Comparison of ENCODE assay signal across 9 cellular contexts in the genomic region with DNA sequence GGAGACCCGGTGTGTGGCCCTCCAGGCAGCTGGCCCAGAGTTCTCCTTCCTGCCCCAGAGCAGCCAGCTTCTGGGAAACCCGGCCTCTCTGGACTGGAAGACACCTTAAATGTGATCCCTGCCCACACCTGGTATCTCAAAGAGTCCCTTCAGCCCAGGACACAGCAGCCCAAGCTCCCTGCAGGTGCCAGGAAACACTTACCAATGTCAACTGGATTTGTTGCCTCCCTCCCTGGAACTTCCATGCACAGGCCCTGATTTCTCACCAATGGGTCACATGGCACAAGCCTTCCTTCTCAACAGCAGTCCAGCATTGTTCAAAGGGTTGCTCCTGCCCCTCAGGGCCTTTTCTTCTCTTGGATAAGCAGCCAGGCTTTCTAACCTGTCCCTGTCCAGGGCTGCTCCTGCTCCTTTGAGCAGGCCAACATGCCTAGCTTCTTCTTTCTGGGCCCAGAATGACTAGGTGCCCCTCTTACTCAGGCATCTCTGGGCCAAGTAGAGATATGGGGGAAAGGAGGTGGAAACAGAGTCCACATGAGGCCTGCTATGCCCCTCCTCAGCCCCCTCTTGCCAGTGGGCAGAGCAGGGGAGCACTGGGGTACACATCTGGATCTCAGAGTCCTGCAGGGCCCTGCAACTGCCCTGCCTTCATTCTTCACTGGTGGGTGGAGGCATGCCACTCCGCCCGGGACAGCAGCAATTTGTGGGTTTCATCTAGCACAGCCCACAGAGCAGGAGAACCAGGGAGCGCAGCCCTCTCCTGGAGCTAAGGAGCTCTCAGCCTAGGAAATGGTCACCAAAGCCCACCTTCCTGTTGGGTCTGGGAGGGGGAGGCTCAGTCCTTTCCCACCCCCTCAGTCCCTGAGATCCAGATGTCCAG. TPM values are rescaled to one million over a fixed set of nuclear protein-coding genes. Genes with fewer than 3 reads are reported as not detected.
DNase-seq lines count a peak whose midpoint lies in the region; ATAC-seq lines count a peak whose summit lies in the region.
"Had no signal": no experiment of that assay in that cellular context is flagged by ENCODE, and none has a peak within 500 bp of the region (broad histone marks: within the 10 kb centered on the region; RNA-seq: fewer than 3 reads in every experiment).

No MANE protein-coding gene starts in this region.

- H3K4me3 ChIP-seq in iPS-20b (ENCODE audit: low read length) = no peak overlapping the region
- peak overlapping the region in 1 of 3 donors; percentile 6 for H3K4me3 ChIP-seq in skeletal muscle tissue (ENCODE audit: low read length in 3 of 3)

- intact Hi-C loops in activated T-helper 1 cell treated with anti-CD3 and anti-CD28 coated beads, Interleukin-12 subunit alpha, Interleukin-12 subunit beta, Interleukin-2, Interleukin-4 antibody, amounts not matched to agents 30 ng/mL and 10 ng/mL and 1 ng/mL, durations not matched to agents 14 hours and 24 hours and 36 hours (cut with micrococcal nuclease) = no loop called here

- ATAC-seq in GM18870 (IDR thresholded peaks at IDR 0.05; ENCODE audit: unreplicated experiment) (no peak), HG02884 (IDR thresholded peaks at IDR 0.05; ENCODE audit: unreplicated experiment) (no peak)

- H3K36me3 Mint-ChIP-seq in activated T-helper 1 cell treated with anti-CD3 and anti-CD28 coated beads, Interleukin-12 subunit alpha, Interleukin-12 subunit beta, Interleukin-2, Interleukin-4 antibody, amounts not matched to agents 30 ng/mL and 10 ng/mL and 1 ng/mL, durations not matched to agents 14 hours and 24 hours and 36 hours (ENCODE audit: low read depth) = peaks cover 42% of the 10 kb centered on the region

- no peaks in the 10 kb centered on the region for H3K27me3 Mint-ChIP-seq in activated T-helper 1 cell treated with anti-CD3 and anti-CD28 coated beads, Interleukin-12 subunit alpha, Interleukin-12 subunit beta, Interleukin-2, Interleukin-4 antibody, amounts not matched to agents 30 ng/mL and 10 ng/mL and 1 ng/mL, durations not matched to agents 14 hours and 24 hours and 36 hours (ENCODE audit: insufficient read depth)

- H3K27ac Mint-ChIP-seq in activated T-helper 1 cell treated with anti-CD3 and anti-CD28 coated beads, Interleukin-12 subunit alpha, Interleukin-12 subunit beta, Interleukin-2, Interleukin-4 antibody, amounts not matched to agents 30 ng/mL and 10 ng/mL and 1 ng/mL, durations not matched to agents 14 hours and 24 hours and 36 hours = peak overlapping the region; percentile 58

- H3K27me3 ChIP-seq in iPS-20b (ENCODE audit: insufficient read depth, low read length) (no peaks in the 10 kb centered on the region), skeletal muscle tissue (ENCODE audit: control insufficient read depth in 3 of 3, insufficient read depth in 3 of 3, low read length in 3 of 3) (no peaks in the 10 kb centered on the region)

- peaks cover 46% of the 10 kb centered on the region for H3K4me1 ChIP-seq in iPS-20b (ENCODE audit: insufficient read depth, low read length)
- peaks cover 52 to 61% (median 57%) of the 10 kb centered on the region in 3 donors for H3K4me1 ChIP-seq in skeletal muscle tissue (ENCODE audit: control insufficient read depth in 3 of 3, insufficient read depth in 3 of 3, low read length in 3 of 3)

- no peaks in the 10 kb centered on the region for H3K9me3 Mint-ChIP-seq in activated T-helper 1 cell treated with anti-CD3 and anti-CD28 coated beads, Interleukin-12 subunit alpha, Interleukin-12 subunit beta, Interleukin-2, Interleukin-4 antibody, amounts not matched to agents 30 ng/mL and 10 ng/mL and 1 ng/mL, durations not matched to agents 14 hours and 24 hours and 36 hours

- no peak overlapping the region for H3K4me3 Mint-ChIP-seq in activated T-helper 1 cell treated with anti-CD3 and anti-CD28 coated beads, Interleukin-12 subunit alpha, Interleukin-12 subunit beta, Interleukin-2, Interleukin-4 antibody, amounts not matched to agents 30 ng/mL and 10 ng/mL and 1 ng/mL, durations not matched to agents 14 hours and 24 hours and 36 hours

- peak overlapping the region; percentile 59; the same call in 1 of the 2 replicates for H3K9ac ChIP-seq in iPS-20b (ENCODE audit: low read depth, low read length)
- peak overlapping the region in 1 of 3 donors; percentile 40 for H3K9ac ChIP-seq in skeletal muscle tissue (ENCODE audit: low read depth in 1 of 3, low read length in 3 of 3)

- DNase-seq in NCI-H2196 (lab: John Stamatoyannopoulos, UW; ENCODE audit: unreplicated experiment) (peak; percentile 4), NCI-H2196 treated with DMSO at 0.1 percent for 48 hours (lab: John Stamatoyannopoulos, UW; ENCODE audit: unreplicated experiment) (no peak), DMS 273 treated with DMSO at 0.1 percent for 48 hours (lab: John Stamatoyannopoulos, UW) (no peak)
- DNase-seq in activated T-helper 1 cell treated with anti-CD3 and anti-CD28 coated beads, Interleukin-12 subunit alpha, Interleukin-12 subunit beta, Interleukin-2, Interleukin-4 antibody, amounts not matched to agents 30 ng/mL and 10 ng/mL and 1 ng/mL, durations not matched to agents 14 hours and 24 hours and 36 hours (ENCODE audit: low spot score) = no peak
- DNase-seq: NCI-H524 treated with DMSO at 0.1 percent for 48 hours had no signal

- H3K27ac ChIP-seq in iPS-20b (ENCODE audit: low read length) = peak overlapping the region; percentile 40
- H3K27ac ChIP-seq in skeletal muscle tissue (ENCODE audit: low read depth, low read length) = peak overlapping the region; percentile 52

- H3K9me3 ChIP-seq in iPS-20b (ENCODE audit: insufficient read depth, low read depth, low read length) (no peaks in the 10 kb centered on the region), skeletal muscle tissue (ENCODE audit: control insufficient read depth in 3 of 3, low read length in 3 of 3) (no peaks in the 10 kb centered on the region)

- H3K4me1 Mint-ChIP-seq in activated T-helper 1 cell treated with anti-CD3 and anti-CD28 coated beads, Interleukin-12 subunit alpha, Interleukin-12 subunit beta, Interleukin-2, Interleukin-4 antibody, amounts not matched to agents 30 ng/mL and 10 ng/mL and 1 ng/mL, durations not matched to agents 14 hours and 24 hours and 36 hours (ENCODE audit: low read depth) = peaks cover 71% of the 10 kb centered on the region

- peaks cover 47% of the 10 kb centered on the region for H3K36me3 ChIP-seq in iPS-20b (ENCODE audit: insufficient read depth, low read depth, low read length)
- peaks cover 14 to 21% (median 19%) of the 10 kb centered on the region in 3 donors for H3K36me3 ChIP-seq in skeletal muscle tissue (ENCODE audit: control insufficient read depth in 3 of 3, insufficient read depth in 3 of 3, low read length in 3 of 3)

RNA-seq across cellular contexts. Expression of gene ANP32A, which starts 31.4 kb away (rescaled TPM):
- 275 TPM in 2 replicates for total RNA-seq in activated T-helper 1 cell treated with anti-CD3 and anti-CD28 coated beads, Interleukin-12 subunit alpha, Interleukin-12 subunit beta, Interleukin-2, Interleukin-4 antibody, amounts not matched to agents 30 ng/mL and 10 ng/mL and 1 ng/mL, durations not matched to agents 14 hours and 24 hours and 36 hours
- total RNA-seq in skeletal muscle tissue = 65.2 TPM
